Comparison of ENCODE assay signal across 31 cellular contexts in the genomic region with DNA sequence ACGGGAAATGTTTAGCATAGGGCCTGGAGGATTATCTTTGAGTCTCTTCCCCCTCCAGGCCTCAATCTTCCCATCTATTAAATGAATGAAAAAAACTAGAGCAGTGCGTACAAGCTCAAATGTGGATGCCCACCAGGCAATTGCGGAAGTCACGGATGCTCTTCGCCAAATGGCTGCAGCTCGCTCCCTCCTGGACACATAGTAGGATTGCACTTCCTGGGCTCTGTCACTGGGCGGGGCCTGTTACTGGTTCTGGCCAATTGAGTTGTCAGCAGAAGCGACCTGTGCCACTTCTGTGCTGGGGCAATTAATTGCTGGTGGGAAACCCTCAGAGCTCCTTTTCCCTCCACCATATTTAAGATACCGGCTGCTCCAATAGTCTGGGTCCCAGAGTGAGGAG.
"Had no signal": no experiment of that assay in that cellular context is flagged by ENCODE, and none has a peak within 500 bp of the region (broad histone marks: within the 10 kb centered on the region; RNA-seq: fewer than 3 reads in every experiment).

No MANE protein-coding gene starts in this region.

- H3K4me3 Mint-ChIP-seq: activated CD4-positive, alpha-beta T cell treated with anti-CD3 and anti-CD28 coated beads for 36 hours; activated CD4-positive, alpha-beta T cell treated with anti-CD3 and anti-CD28 coated beads, Interleukin-2, amount 10 ng/mL, durations not matched to agents 7 days and 5 days; activated CD8-positive, alpha-beta T cell treated with anti-CD3 and anti-CD28 coated beads, Interleukin-2, amount 10 ng/mL, durations not matched to agents 7 days and 5 days; activated naive CD4-positive, alpha-beta T cell treated with anti-CD3 and anti-CD28 coated beads, Interleukin-2, amount 50 U/mL, for 24 hours; activated T-cell treated with anti-CD3 and anti-CD28 coated beads, Interleukin-2, amount 50 U/mL, for 24 hours; T-helper 1 cell treated with Interleukin-12 subunit alpha and Interleukin-12 subunit beta and Interleukin-4 antibody, amounts not matched to agents 30 μg/mL and 1 μg/mL, for 36 hours; T-helper 2 cell treated with Interferon-gamma antibody and Interleukin-4, amounts not matched to agents 5 μg/mL and 100 μg/mL, for 36 hours had no signal

- H3K36me3 ChIP-seq: adrenal gland, breast epithelium, Peyer's patch, SJSA1 had no signal

- H3K27ac ChIP-seq: adrenal gland, body of pancreas, breast epithelium, Peyer's patch, SJSA1 had no signal

- H3K9me3 ChIP-seq: adrenal gland, body of pancreas, Peyer's patch, SJSA1, SK-N-SH had no signal

- H3K27me3 ChIP-seq: adrenal gland, body of pancreas, breast epithelium, Peyer's patch, SJSA1 had no signal

- H3K4me1 Mint-ChIP-seq: activated CD4-positive, alpha-beta T cell treated with anti-CD3 and anti-CD28 coated beads for 36 hours; activated CD4-positive, alpha-beta T cell treated with anti-CD3 and anti-CD28 coated beads, Interleukin-2, amount 10 ng/mL, durations not matched to agents 7 days and 5 days; activated naive CD4-positive, alpha-beta T cell treated with anti-CD3 and anti-CD28 coated beads, Interleukin-2, amount 50 U/mL, for 24 hours had no signal

- H3K9ac ChIP-seq: SK-N-SH had no signal

- ATAC-seq: activated CD4-positive, alpha-beta T cell treated with anti-CD3 and anti-CD28 coated beads for 36 hours; activated CD4-positive, CD25-positive, alpha-beta regulatory T cell treated with anti-CD3 and anti-CD28 coated beads, Interleukin-2, amount 50 U/mL, for 24 hours; activated CD8-positive, alpha-beta T cell treated with anti-CD3 and anti-CD28 coated beads, Interleukin-2, amount 10 ng/mL, durations not matched to agents 7 days and 5 days; body of pancreas; PC-3 had no signal

- H3K4me2 ChIP-seq: SK-N-SH had no signal

- H3K9me2 ChIP-seq: SK-N-SH had no signal

- H3K4me1 ChIP-seq: adrenal gland, body of pancreas, breast epithelium, Peyer's patch, SJSA1 had no signal

- DNase-seq: activated CD4-positive, alpha-beta T cell treated with anti-CD3 and anti-CD28 coated beads for 36 hours; activated CD4-positive, alpha-beta T cell treated with anti-CD3 and anti-CD28 coated beads, Interleukin-2, amount 10 ng/mL, durations not matched to agents 7 days and 5 days; activated CD4-positive, alpha-beta T cell treated with anti-CD3 and anti-CD28 coated beads, Interleukin-2, amount 50 U/mL, for 48 hours; activated CD8-positive, alpha-beta T cell treated with anti-CD3 and anti-CD28 coated beads, Interleukin-2, amount 10 ng/mL, durations not matched to agents 7 days and 5 days; activated gamma-delta T cell; activated naive CD4-positive, alpha-beta T cell treated with Interleukin-2 at 50 U/mL for 16 hours; activated T-cell treated with anti-CD3 and anti-CD28 coated beads, Interleukin-2, amount 50 U/mL, for 24 hours; adrenal gland; body of pancreas; NCI-H1048; NCI-H1105 treated with DMSO at 0.1 percent for 48 hours; NCI-H1436 treated with DMSO at 0.1 percent for 48 hours; NCI-H1694 treated with DMSO at 0.1 percent for 48 hours; NCI-H2029; NCI-H345; NCI-H524 treated with DMSO at 0.1 percent for 48 hours; NK-92 treated with Interleukin-12 subunit alpha and Interleukin-12 subunit beta, amount 100 ng/mL, for 24 hours; PC-3; Peyer's patch; RPMI8226; SHP77 treated with DMSO at 0.1 percent for 48 hours; SK-N-SH had no signal

- H3K27me3 Mint-ChIP-seq: activated CD4-positive, alpha-beta T cell treated with anti-CD3 and anti-CD28 coated beads, Interleukin-2, amount 10 ng/mL, durations not matched to agents 7 days and 5 days had no signal

- H3K9me3 Mint-ChIP-seq: activated CD4-positive, alpha-beta T cell treated with anti-CD3 and anti-CD28 coated beads, Interleukin-2, amount 10 ng/mL, durations not matched to agents 7 days and 5 days; activated naive CD4-positive, alpha-beta T cell treated with anti-CD3 and anti-CD28 coated beads, Interleukin-2, amount 50 U/mL, for 24 hours; activated T-cell treated with anti-CD3 and anti-CD28 coated beads, Interleukin-2, amount 50 U/mL, for 24 hours; activated T-helper 2 cell treated with anti-CD3 and anti-CD28 coated beads, Interferon-gamma antibody, Interleukin-2, Interleukin-4, amounts not matched to agents 10 μg/mL and 5 μg/mL and 100 μg/mL, durations not matched to agents 14 hours and 24 hours and 36 hours; T-helper 1 cell treated with Interleukin-12 subunit alpha and Interleukin-12 subunit beta and Interleukin-4 antibody, amounts not matched to agents 30 μg/mL and 1 μg/mL, for 36 hours; T-helper 2 cell treated with Interferon-gamma antibody and Interleukin-4, amounts not matched to agents 5 μg/mL and 100 μg/mL, for 36 hours had no signal

- H3K27ac Mint-ChIP-seq: activated CD4-positive, alpha-beta T cell treated with anti-CD3 and anti-CD28 coated beads for 36 hours; activated CD4-positive, alpha-beta T cell treated with anti-CD3 and anti-CD28 coated beads, Interleukin-2, amount 10 ng/mL, durations not matched to agents 7 days and 5 days; activated CD8-positive, alpha-beta T cell treated with anti-CD3 and anti-CD28 coated beads, Interleukin-2, amount 10 ng/mL, durations not matched to agents 7 days and 5 days; activated naive CD4-positive, alpha-beta T cell treated with anti-CD3 and anti-CD28 coated beads, Interleukin-2, amount 50 U/mL, for 24 hours; activated T-cell treated with anti-CD3 and anti-CD28 coated beads, Interleukin-2, amount 50 U/mL, for 24 hours; activated T-helper 2 cell treated with anti-CD3 and anti-CD28 coated beads, Interferon-gamma antibody, Interleukin-2, Interleukin-4, amounts not matched to agents 10 μg/mL and 5 μg/mL and 100 μg/mL, durations not matched to agents 14 hours and 24 hours and 36 hours; T-helper 1 cell treated with Interleukin-12 subunit alpha and Interleukin-12 subunit beta and Interleukin-4 antibody, amounts not matched to agents 30 μg/mL and 1 μg/mL, for 36 hours; T-helper 2 cell treated with Interferon-gamma antibody and Interleukin-4, amounts not matched to agents 5 μg/mL and 100 μg/mL, for 36 hours had no signal

- FAIRE-seq: astrocyte, TTC549 had no signal

- H3K4me3 ChIP-seq: adrenal gland, body of pancreas, breast epithelium, Peyer's patch, SJSA1 had no signal

- H3K36me3 Mint-ChIP-seq: activated naive CD4-positive, alpha-beta T cell treated with anti-CD3 and anti-CD28 coated beads, Interleukin-2, amount 50 U/mL, for 24 hours had no signal
